ENCODE assay signal across 27 cellular contexts in genomic region chr3:193912621-193913178, GRCh38.
DNase-seq lines count a peak whose midpoint lies in the region; ATAC-seq and TF ChIP-seq lines count a peak whose summit lies in the region.
"Had no signal": no experiment of that assay in that cellular context is flagged by ENCODE, and none has a peak within 500 bp of the region (broad histone marks: within the 10 kb centered on the region; RNA-seq: fewer than 3 reads in every experiment).

No MANE protein-coding gene starts in this region.

- peak overlapping the region; percentile 25 to 93 for H3K27ac Mint-ChIP-seq in T-cell
- H3K27ac Mint-ChIP-seq in neural crest cell (ENCODE audit: unreplicated experiment): peak overlapping the region; percentile 43
- H3K27ac Mint-ChIP-seq in stimulated activated effector memory CD8-positive, alpha-beta T cell treated with anti-CD3 and anti-CD28 coated beads, Interleukin-12 subunit alpha, Interleukin-12 subunit beta, amount 100 ng/mL, for 72 hours: no peak overlapping the region

- CTCF ChIA-PET in HEK293 (lab: Yijun Ruan, JAX): no interaction called here
- CTCF ChIA-PET in T-cell (lab: Charles Lee): no interaction called here

- no peaks in the 10 kb centered on the region for H3K27me3 ChIP-seq in vagina
- H3K27me3 ChIP-seq: MG63 had no signal

- H3K27ac ChIP-seq in HEK293 (ENCODE audit: extremely low read depth, low read depth, low read length) (no peak overlapping the region), vagina (no peak overlapping the region)
- H3K27ac ChIP-seq: RWPE1 had no signal

- H3K4me1 Mint-ChIP-seq in T-cell (peaks cover 24 to 31% (median 26%) of the 10 kb centered on the region in 3 donors), neural crest cell (peaks cover 22% of the 10 kb centered on the region)
- H3K4me1 Mint-ChIP-seq in stimulated activated effector memory CD8-positive, alpha-beta T cell treated with anti-CD3 and anti-CD28 coated beads, Interleukin-12 subunit alpha, Interleukin-12 subunit beta, amount 100 ng/mL, for 72 hours: no peaks in the 10 kb centered on the region

- no peak for DNase-seq in T-cell
- no peak for DNase-seq in neural crest cell (ENCODE audit: low read depth, low spot score)
- peak; percentile 44 to 85 for DNase-seq in vagina (ENCODE audit: extremely low spot score in 2 of 2)
- no peak for DNase-seq in HK-2 (ENCODE audit: unreplicated experiment)
- DNase-seq in stimulated activated effector memory CD8-positive, alpha-beta T cell treated with anti-CD3 and anti-CD28 coated beads, Interleukin-12 subunit alpha, Interleukin-12 subunit beta, amount 100 ng/mL, for 72 hours (ENCODE audit: low spot score in 2 of 2): no peak
- DNase-seq in retina: no peak
- DNase-seq: C1 segment of cervical spinal cord; Calu3; CD8-positive, alpha-beta memory T cell; DMS79 treated with DMSO at 0.1 percent for 48 hours; GF-D8; GOT3; HCEC 1CT; KBM-7; MG63; NCI-H1048; NCI-H1417 treated with DMSO at 0.1 percent for 48 hours; NCI-H1694 treated with DMSO at 0.1 percent for 48 hours; NCI-H2081 treated with DMSO at 0.1 percent for 48 hours; NCI-H2171; NCI-H226; NCI-H510A; NCI-H69; SHP77 had no signal

- POLR2A ChIA-PET in HEK293 (lab: Yijun Ruan, JAX) (no interaction called here), T-cell (lab: Charles Lee) (no interaction called here)

- H3K36me3 ChIP-seq in HEK293 (ENCODE audit: control insufficient read depth in 2 of 2, insufficient read depth in 1 of 2, low read length in 2 of 2) (no peaks in the 10 kb centered on the region), vagina (no peaks in the 10 kb centered on the region)
- H3K36me3 ChIP-seq: MG63 had no signal

- H3K9me3 ChIP-seq in HEK293 (ENCODE audit: control insufficient read depth, insufficient read depth, low read depth, low read length): no peaks in the 10 kb centered on the region
- no peaks in the 10 kb centered on the region for H3K9me3 ChIP-seq in vagina

- TF ChIP-seq CTCF in HEK293 (tag by site-specific recombination; IDR thresholded peaks at IDR 0.05) (no peak), neural crest cell (conservative IDR thresholded peaks at IDR 0.05) (no peak), vagina (IDR thresholded peaks at IDR 0.05) (no peak)

- H3K4me3 ChIP-seq in HEK293 (ENCODE audit: low read depth, low read length) (no peak overlapping the region), vagina (no peak overlapping the region)
- H3K4me3 ChIP-seq: MG63 had no signal

- H3K4me3 Mint-ChIP-seq in T-cell: peak overlapping the region in 1 of 3 donors; percentile 66
- H3K4me3 Mint-ChIP-seq in neural crest cell: no peak overlapping the region
- no peak overlapping the region for H3K4me3 Mint-ChIP-seq in stimulated activated effector memory CD8-positive, alpha-beta T cell treated with anti-CD3 and anti-CD28 coated beads, Interleukin-12 subunit alpha, Interleukin-12 subunit beta, amount 100 ng/mL, for 72 hours

- no peak for TF ChIP-seq POLR2A in vagina (IDR thresholded peaks at IDR 0.05)

- intact Hi-C loops in vagina (cut with DNase I): no loop called here

- peaks cover 0 to 1% of the 10 kb centered on the region in 2 donors for H3K27me3 Mint-ChIP-seq in T-cell
- H3K27me3 Mint-ChIP-seq in neural crest cell (ENCODE audit: low read depth): peaks cover 44% of the 10 kb centered on the region

- no peak for ATAC-seq in T-cell (replicated peaks in 1 of 4)
- ATAC-seq in stimulated activated effector memory CD8-positive, alpha-beta T cell treated with anti-CD3 and anti-CD28 coated beads, Interleukin-12 subunit alpha, Interleukin-12 subunit beta, amount 100 ng/mL, for 72 hours: no peak
- ATAC-seq: Panc1 had no signal

- H3K36me3 Mint-ChIP-seq in T-cell (no peaks in the 10 kb centered on the region), neural crest cell (ENCODE audit: low read depth) (peaks cover 4% of the 10 kb centered on the region)
- no peaks in the 10 kb centered on the region for H3K36me3 Mint-ChIP-seq in stimulated activated effector memory CD8-positive, alpha-beta T cell treated with anti-CD3 and anti-CD28 coated beads, Interleukin-12 subunit alpha, Interleukin-12 subunit beta, amount 100 ng/mL, for 72 hours
- H3K36me3 Mint-ChIP-seq: CD8-positive, alpha-beta memory T cell had no signal

- H3K4me1 ChIP-seq in HEK293 (ENCODE audit: control insufficient read depth, insufficient read depth, low read length): no peaks in the 10 kb centered on the region
- H3K4me1 ChIP-seq in vagina: no peaks in the 10 kb centered on the region

- H3K9me3 Mint-ChIP-seq in T-cell (peaks cover 0 to 8% (median 0%) of the 10 kb centered on the region in 3 donors), neural crest cell (peaks cover 7% of the 10 kb centered on the region)
- peaks cover 3% of the 10 kb centered on the region for H3K9me3 Mint-ChIP-seq in stimulated activated effector memory CD8-positive, alpha-beta T cell treated with anti-CD3 and anti-CD28 coated beads, Interleukin-12 subunit alpha, Interleukin-12 subunit beta, amount 100 ng/mL, for 72 hours
- H3K9me3 Mint-ChIP-seq: CD8-positive, alpha-beta memory T cell had no signal

TF ChIP-seq in HEK293, 187 proteins besides CTCF, POLR2A, EP300 and RAD21:
- TF ChIP-seq ZNF707 (tag by site-specific recombination; IDR thresholded peaks at IDR 0.05): no peak
- TF ChIP-seq ZBTB6 (tag by site-specific recombination; IDR thresholded peaks at IDR 0.05): no peak
- 0 out of 2 replicates have a peak, but pooled peaks have one; percentile 29 for TF ChIP-seq ZBTB17 (tag by site-specific recombination; IDR thresholded peaks at IDR 0.05)
- TF ChIP-seq ZNF629 (tag by site-specific recombination; IDR thresholded peaks at IDR 0.05): no peak
- TF ChIP-seq KLF7 (tag by site-specific recombination; IDR thresholded peaks at IDR 0.05; ENCODE audit: borderline replicate concordance): no peak
- TF ChIP-seq KLF9 (tag by site-specific recombination; IDR thresholded peaks at IDR 0.05; ENCODE audit: low read depth): no peak

Comparison
In these comparisons a context has a peak if more than half of its experiments do, and no peak if none do; other contexts are left out.
1. DNase-seq: peak in vagina (2 of 2); none in T-cell (0 of 34), neural crest cell (single experiment), HK-2 (single experiment), stimulated activated effector memory CD8-positive, alpha-beta T cell treated with anti-CD3 and anti-CD28 coated beads, Interleukin-12 subunit alpha, Interleukin-12 subunit beta, amount 100 ng/mL, for 72 hours (0 of 2) and retina (single experiment).